9 cellular contexts compared by ENCODE assay signal in the genomic region with DNA sequence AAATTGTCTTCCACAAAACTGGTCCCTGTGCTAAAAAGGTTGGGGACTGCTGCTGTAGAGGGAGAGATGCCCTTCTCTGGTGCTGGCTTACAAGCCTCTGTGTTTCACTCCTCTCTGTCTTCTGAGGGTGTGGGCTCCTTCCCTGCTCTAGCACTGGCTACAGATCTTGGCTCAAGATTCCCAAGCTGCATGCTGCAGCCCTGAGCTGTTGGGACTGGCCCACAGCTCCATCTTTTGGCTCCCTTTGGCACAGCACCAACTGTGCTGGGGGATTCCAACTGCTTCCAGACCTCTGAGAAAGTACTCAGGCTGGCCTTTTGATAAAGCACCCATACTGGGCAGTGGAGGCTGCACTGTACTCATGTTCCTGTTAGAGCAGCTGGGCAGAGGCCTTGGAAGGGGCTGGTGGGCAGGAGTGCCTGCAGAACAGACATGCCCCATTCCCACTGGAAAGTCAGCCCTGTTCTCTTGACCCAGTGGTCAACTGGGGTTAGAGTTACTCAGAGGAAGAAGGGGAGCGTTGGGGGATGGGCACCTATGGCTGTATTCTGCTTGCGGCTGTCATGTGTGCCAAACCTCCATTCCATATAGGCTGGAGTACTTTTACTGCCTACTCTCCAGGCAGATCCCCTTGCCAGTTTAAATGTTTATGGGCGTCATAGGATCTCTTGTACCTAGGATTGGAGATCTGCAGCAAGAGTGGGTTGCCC. TPM values are rescaled to one million over a fixed set of nuclear protein-coding genes. Genes with fewer than 3 reads are reported as not detected.
A peak's percentile ranks its signal among the peaks of the same experiment; 100 is the strongest.
DNase-seq lines count a peak whose midpoint lies in the region; ATAC-seq, FAIRE-seq and TF ChIP-seq lines count a peak whose summit lies in the region.
"Had no signal": no experiment of that assay in that cellular context is flagged by ENCODE, and none has a peak within 500 bp of the region (broad histone marks: within the 10 kb centered on the region; RNA-seq: fewer than 3 reads in every experiment).

No MANE protein-coding gene starts in this region.

- H3K36me3 ChIP-seq in brain microvascular endothelial cell (replicated peaks) (no peaks in the 10 kb centered on the region), HepG2 (replicated peaks in 1 of 2; ENCODE audit: control insufficient read depth in 1 of 2, insufficient read depth in 2 of 2, low read length in 2 of 2) (no peaks in the 10 kb centered on the region), suprapubic skin (peaks cover 13% of the 10 kb centered on the region)

- H3K27ac ChIP-seq in brain microvascular endothelial cell, result no peak overlapping the region
- H3K27ac ChIP-seq in HepG2 (ENCODE audit: extremely low read length, insufficient read depth, low read length), result no peak overlapping the region
- no peak overlapping the region for H3K27ac ChIP-seq in suprapubic skin

- TF ChIP-seq POLR2A in HepG2 (IDR thresholded peaks at IDR 0.05; ENCODE audit: insufficient read depth in 1 of 2, low read depth in 2 of 2, low read length in 2 of 2) (no peak), suprapubic skin (IDR thresholded peaks at IDR 0.05) (no peak)

- peak; percentile 49 for FAIRE-seq in HepG2 (lab: Jason Lieb, UNC)

- POLR2A ChIA-PET in HepG2 (lab: Yijun Ruan, JAX), result no interaction called here

- H3K4me1 ChIP-seq in HepG2 (ENCODE audit: insufficient read depth, low read length) (no peaks in the 10 kb centered on the region), suprapubic skin (peaks cover 2% of the 10 kb centered on the region)

- no peaks in the 10 kb centered on the region for H3K79me2 ChIP-seq in HepG2 (ENCODE audit: insufficient read depth, low read length)

- no peak overlapping the region for H3K27ac Mint-ChIP-seq in activated CD8-positive, alpha-beta memory T cell treated with anti-CD3 and anti-CD28 coated beads, Interleukin-2, amount 10 ng/mL, durations not matched to agents 7 days and 5 days
- H3K27ac Mint-ChIP-seq: activated naive CD4-positive, alpha-beta T cell treated with anti-CD3 and anti-CD28 coated beads, Interleukin-2, amount 50 U/mL, for 24 hours had no signal

- TF ChIP-seq CTCF in LNCAP (IDR thresholded peaks at IDR 0.05) (peak; percentile 11; the same call in 1 of the 2 replicates), brain microvascular endothelial cell (IDR thresholded peaks at IDR 0.05; ENCODE audit: low read depth, low read length, missing control alignments) (peak; percentile 66), HepG2 (CRISPR knock-in tag; IDR thresholded peaks at IDR 0.05) (peak; percentile 67), suprapubic skin (IDR thresholded peaks at IDR 0.05) (no peak)

- H3K27me3 Mint-ChIP-seq in activated CD8-positive, alpha-beta memory T cell treated with anti-CD3 and anti-CD28 coated beads, Interleukin-2, amount 10 ng/mL, durations not matched to agents 7 days and 5 days, result no peaks in the 10 kb centered on the region
- H3K27me3 Mint-ChIP-seq: activated naive CD4-positive, alpha-beta T cell treated with anti-CD3 and anti-CD28 coated beads, Interleukin-2, amount 50 U/mL, for 24 hours had no signal

- H3K4me3 Mint-ChIP-seq in activated CD8-positive, alpha-beta memory T cell treated with anti-CD3 and anti-CD28 coated beads, Interleukin-2, amount 10 ng/mL, durations not matched to agents 7 days and 5 days, result no peak overlapping the region
- H3K4me3 Mint-ChIP-seq: activated naive CD4-positive, alpha-beta T cell treated with anti-CD3 and anti-CD28 coated beads, Interleukin-2, amount 50 U/mL, for 24 hours had no signal

- H3K9ac ChIP-seq in HepG2 (ENCODE audit: insufficient read depth, low read depth, low read length), result no peak overlapping the region

- CTCF ChIA-PET in HepG2 (lab: Yijun Ruan, JAX; ENCODE audit: low intra/inter-chr PET ratio, low total read pairs), result no interaction called here
- CTCF ChIA-PET in activated CD8-positive, alpha-beta memory T cell treated with anti-CD3 and anti-CD28 coated beads, Interleukin-2, amount 10 ng/mL, durations not matched to agents 7 days and 5 days (lab: Charles Lee), result interaction anchor here (1.3 kb wide), 1 partner anchor 10 kb away, joined by 6 read pairs; no protein-coding TSS in a partner anchor

- DNase-seq in EH (ENCODE audit: low read depth), result peak; percentile 55
- DNase-seq in brain microvascular endothelial cell, result peak; percentile 43
- no peak for DNase-seq in HepG2 (ENCODE audit: low spot score)
- no peak for DNase-seq in activated CD8-positive, alpha-beta memory T cell treated with anti-CD3 and anti-CD28 coated beads, Interleukin-2, amount 10 ng/mL, durations not matched to agents 7 days and 5 days
- DNase-seq in suprapubic skin (ENCODE audit: low spot score in 2 of 2), result no peak
- DNase-seq in NCI-H1092 treated with DMSO at 0.1 percent for 48 hours (lab: John Stamatoyannopoulos, UW), result no peak

- H3K4me1 Mint-ChIP-seq in activated CD8-positive, alpha-beta memory T cell treated with anti-CD3 and anti-CD28 coated beads, Interleukin-2, amount 10 ng/mL, durations not matched to agents 7 days and 5 days, result peaks cover 21% of the 10 kb centered on the region

- peaks cover 72% of the 10 kb centered on the region for H3K36me3 Mint-ChIP-seq in activated CD8-positive, alpha-beta memory T cell treated with anti-CD3 and anti-CD28 coated beads, Interleukin-2, amount 10 ng/mL, durations not matched to agents 7 days and 5 days

- 0 out of 2 replicates have a peak, but pooled peaks cover 5% of the 10 kb centered on the region for H3K9me3 ChIP-seq in HepG2 (ENCODE audit: low read length)
- H3K9me3 ChIP-seq in suprapubic skin, result peaks cover 15% of the 10 kb centered on the region

- H4K20me1 ChIP-seq in HepG2 (ENCODE audit: insufficient read depth, low read length), result no peaks in the 10 kb centered on the region

- intact Hi-C loops in HepG2 (cut with micrococcal nuclease; ENCODE audit: unreplicated experiment), result loop anchor here (2.0 kb wide), 2 partner anchors 71 to 363 kb away; a partner anchor contains a TSS

- H3K4me2 ChIP-seq in HepG2 (ENCODE audit: low read depth, low read length), result no peak overlapping the region

- 100% methylated on average over 1 of the region's 3 CpGs for WGBS in HepG2 (ENCODE audit: low lambda C conversion rate)
- WGBS in suprapubic skin, result 96% methylated on average over 3 of the region's 3 CpGs

- BruUV-seq in HepG2 (replicated peaks; lab: Mats Ljungman, UMichigan), result no TSS peak

- H3K27me3 ChIP-seq in brain microvascular endothelial cell (replicated peaks) (no peaks in the 10 kb centered on the region), HepG2 (ENCODE audit: control insufficient read depth in 1 of 2, insufficient read depth in 2 of 2, low read length in 2 of 2) (no peaks in the 10 kb centered on the region), suprapubic skin (no peaks in the 10 kb centered on the region)

- H3K9me3 Mint-ChIP-seq in activated CD8-positive, alpha-beta memory T cell treated with anti-CD3 and anti-CD28 coated beads, Interleukin-2, amount 10 ng/mL, durations not matched to agents 7 days and 5 days (ENCODE audit: low read depth), result peaks cover 17% of the 10 kb centered on the region

- in situ Hi-C loops in brain microvascular endothelial cell (cut with HindIII; ENCODE audit: low pct_ligation_motif_present, low sequenced_read_pairs), result no loop called here
- in situ Hi-C loops in HepG2 (cut with HindIII; ENCODE audit: extremely low pct_ligation_motif_present, low pct_unique_long_range_greater_than_20kb), result loop anchor here (5.0 to 25.0 kb wide), 2 partner anchors 363 to 787 kb away; no protein-coding TSS in a partner anchor

- peak; percentile 95 for ATAC-seq in HepG2
- no peak for ATAC-seq in activated CD8-positive, alpha-beta memory T cell treated with anti-CD3 and anti-CD28 coated beads, Interleukin-2, amount 10 ng/mL, durations not matched to agents 7 days and 5 days
- no peak for ATAC-seq in HG02970 (IDR thresholded peaks at IDR 0.05; ENCODE audit: low FRiP score, unreplicated experiment)

- H3K4me3 ChIP-seq in brain microvascular endothelial cell (ENCODE audit: low read depth, low read length), result no peak overlapping the region
- H3K4me3 ChIP-seq in HepG2 (replicated peaks in 1 of 3; ENCODE audit: insufficient read depth in 1 of 3, low read depth in 2 of 3, low read length in 3 of 3), result no peak overlapping the region
- H3K4me3 ChIP-seq in suprapubic skin, result no peak overlapping the region

- TF ChIP-seq EP300 in HepG2 (IDR thresholded peaks at IDR 0.05; ENCODE audit: low read depth in 2 of 2, low read length in 2 of 2), result no peak
- TF ChIP-seq EP300 in HepG2 (CRISPR knock-in tag; IDR thresholded peaks at IDR 0.05; ENCODE audit: borderline replicate concordance), result no peak
- TF ChIP-seq EP300 in suprapubic skin (IDR thresholded peaks at IDR 0.05), result no peak

- peak; percentile 54 for TF ChIP-seq RAD21 in HepG2 (CRISPR knock-in tag; IDR thresholded peaks at IDR 0.05)

- no peak overlapping the region for H2AFZ ChIP-seq in HepG2 (ENCODE audit: low read length)

TF ChIP-seq in HepG2, 621 proteins besides CTCF, POLR2A, EP300 and RAD21 (continues in another document):
- TF ChIP-seq MAF1 (CRISPR knock-in tag; IDR thresholded peaks at IDR 0.05; ENCODE audit: borderline replicate concordance), result no peak

RNA-seq across cellular contexts. Expression of a gene that starts 55.7 kb away (rescaled TPM):
- total RNA-seq in HepG2 (2016; rRNA removed; fragmentation: Illumina TruSeq; extraction: Trizol) (32.8 and 45.5 TPM in 2 replicates), suprapubic skin (10 to 100 TPM; 23.3 to 35.2 (median 33.8) TPM)
- 72.1 and 80.6 TPM in 2 replicates for total RNA-seq in HepG2 (2016; cell fraction: cytosol; rRNA removed; fragmentation: Illumina TruSeq; extraction: Trizol; ENCODE audit: low read depth)
- 34.2 and 46.1 TPM in 2 replicates for total RNA-seq in HepG2 (2016; cell fraction: insoluble cytoplasmic fraction; rRNA removed; fragmentation: Illumina TruSeq; extraction: Trizol)
- 33.4 and 33.6 TPM in 2 replicates for total RNA-seq in HepG2 (2016; cell fraction: membrane; rRNA removed; fragmentation: Illumina TruSeq; extraction: Trizol)
- total RNA-seq in HepG2 (2016; cell fraction: nucleus; rRNA removed; fragmentation: Illumina TruSeq; extraction: Trizol), result 29.3 and 32.8 TPM in 2 replicates
- 15.5 and 17.6 TPM in 2 replicates for polyA plus RNA-seq in HepG2 (2011; rRNA removed)
- polyA plus RNA-seq in HepG2 (2011; cell fraction: cytosol; rRNA removed), result 17.8 and 18.0 TPM in 2 replicates
- polyA plus RNA-seq in HepG2 (2011; cell fraction: nucleus; rRNA removed), result 10.2 and 12.7 TPM in 2 replicates
- 11.5 and 15.3 TPM in 2 replicates for polyA plus RNA-seq in HepG2 (2012)
- 1.6 and 1.9 TPM in 2 replicates for polyA plus RNA-seq in HepG2 (2016; cell fraction: cytosol; fragmentation: Illumina TruSeq; extraction: Trizol; ENCODE audit: low read depth)
- 29.5 and 33.0 TPM in 2 replicates for polyA plus RNA-seq in HepG2 (2016; cell fraction: insoluble cytoplasmic fraction; fragmentation: Illumina TruSeq; extraction: Trizol; ENCODE audit: low read depth)
- polyA plus RNA-seq in HepG2 (2016; cell fraction: membrane; fragmentation: Illumina TruSeq; extraction: Trizol; ENCODE audit: low read depth), result 4.7 and 5.0 TPM in 2 replicates
- polyA plus RNA-seq in HepG2 (2016; cell fraction: nucleus; fragmentation: Illumina TruSeq; extraction: Trizol; ENCODE audit: insufficient read depth, low read depth), result 15.1 and 15.4 TPM in 2 replicates
- 26.0 and 77.8 TPM in 2 replicates for polyA minus RNA-seq in HepG2 (2011; rRNA and poly(A)+ RNA removed; ENCODE audit: low replicate concordance)
- 18.2 and 19.0 TPM in 2 replicates for polyA minus RNA-seq in HepG2 (2011; cell fraction: cytosol; rRNA and poly(A)+ RNA removed)
- polyA minus RNA-seq in HepG2 (2011; cell fraction: nucleus; rRNA and poly(A)+ RNA removed), result 41.5 and 42.8 TPM in 2 replicates
- 10 to 100 TPM; 27.0 to 30.9 TPM for total RNA-seq in activated CD8-positive, alpha-beta memory T cell treated with anti-CD3 and anti-CD28 coated beads, Interleukin-2, amount 10 ng/mL, durations not matched to agents 7 days and 5 days

Comparison
In these comparisons a context has a peak if more than half of its experiments do, and no peak if none do; other contexts are left out.
1. DNase-seq: peak in EH (single experiment) and brain microvascular endothelial cell (single experiment); none in HepG2 (single experiment), activated CD8-positive, alpha-beta memory T cell treated with anti-CD3 and anti-CD28 coated beads, Interleukin-2, amount 10 ng/mL, durations not matched to agents 7 days and 5 days (single experiment), suprapubic skin (0 of 2) and NCI-H1092 treated with DMSO at 0.1 percent for 48 hours (single experiment).
2. CTCF ChIP-seq: peak in LNCAP (single experiment), brain microvascular endothelial cell (single experiment) and HepG2 (single experiment); none in suprapubic skin (0 of 2).